Comparison of ENCODE assay signal across 26 cellular contexts in the genomic region with DNA sequence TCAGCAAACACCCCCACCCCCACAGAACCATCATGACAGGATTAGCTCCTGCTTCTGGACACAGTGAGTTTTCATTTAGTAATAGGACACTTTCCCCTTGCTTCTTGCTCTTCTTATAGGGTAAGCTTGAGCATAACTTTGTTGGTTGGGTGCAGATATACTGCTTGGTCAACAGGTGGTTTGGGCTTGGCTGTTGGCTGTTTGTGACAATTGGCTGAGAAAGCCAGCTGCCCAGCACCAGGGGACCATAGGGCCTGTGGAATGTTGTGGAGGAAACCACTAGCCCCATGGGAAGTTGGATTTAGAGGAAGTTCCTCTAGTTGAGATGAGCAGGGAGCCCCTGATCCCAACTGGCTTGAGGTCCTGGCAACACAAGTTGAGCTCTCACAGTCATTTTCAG. TPM values are rescaled to one million over a fixed set of nuclear protein-coding genes. Genes with fewer than 3 reads are reported as not detected.
DNase-seq lines count a peak whose midpoint lies in the region; ATAC-seq and TF ChIP-seq lines count a peak whose summit lies in the region.
"Had no signal": no experiment of that assay in that cellular context is flagged by ENCODE, and none has a peak within 500 bp of the region (broad histone marks: within the 10 kb centered on the region; RNA-seq: fewer than 3 reads in every experiment).

No MANE protein-coding gene starts in this region.

- no peaks in the 10 kb centered on the region for H3K27me3 ChIP-seq in psoas muscle (ENCODE audit: insufficient read depth in 3 of 3, low read length in 2 of 3)
- H3K27me3 ChIP-seq: BE2C, BLaER1 had no signal

- H3K36me3 ChIP-seq in psoas muscle (ENCODE audit: insufficient read depth in 1 of 2, low read depth in 1 of 2) = peaks cover 29 to 95% of the 10 kb centered on the region in 2 donors

- H3K9me3 ChIP-seq in psoas muscle = no peaks in the 10 kb centered on the region
- H3K9me3 ChIP-seq: BE2C had no signal

- intact Hi-C loops in psoas muscle (cut with DNase I) = no loop called here

- no peak for TF ChIP-seq CTCF in psoas muscle (IDR thresholded peaks at IDR 0.05)

- no peak for ATAC-seq in psoas muscle
- ATAC-seq: GM12878 had no signal

- H3K4me1 ChIP-seq in psoas muscle = no peaks in the 10 kb centered on the region
- H3K4me1 ChIP-seq: BE2C, BLaER1 had no signal

- peak; percentile 30 for DNase-seq in LHCN-M2 (ENCODE audit: low read depth)
- peak; percentile 77 for DNase-seq in myocyte (ENCODE audit: low read depth)
- no peak for DNase-seq in ecto neural progenitor cell (ENCODE audit: low spot score)
- no peak for DNase-seq in anterior cingulate cortex (lab: John Stamatoyannopoulos, UW)
- DNase-seq in psoas muscle = no peak
- DNase-seq: 8988T; ACHN; BE2C; C1 segment of cervical spinal cord; CD4-positive, alpha-beta memory T cell; CD4-positive, CD25-positive, alpha-beta regulatory T cell; CD8-positive, alpha-beta memory T cell; COR-L47; DMS 273 treated with DMSO at 0.1 percent for 48 hours; DMS153; DMS53; DMS79; DND-41; EL; GDM1 had no signal

- H3K4me3 ChIP-seq in psoas muscle = no peak overlapping the region
- H3K4me3 ChIP-seq: BLaER1, GM12878 had no signal

- H3K27ac ChIP-seq in psoas muscle = no peak overlapping the region
- H3K27ac ChIP-seq: BLaER1 had no signal

RNA-seq across cellular contexts. Expression of gene PPP3R2, which starts 30.5 kb away (rescaled TPM):
- not detected in 2 replicates for total RNA-seq in LHCN-M2 (2014; rRNA removed)
- polyA plus RNA-seq in LHCN-M2 (2012) = not detected
- total RNA-seq in myocyte = not detected in 2 replicates
- polyA plus RNA-seq in myocyte (2012) = not detected
- total RNA-seq in psoas muscle = not detected
- not detected for polyA plus RNA-seq in psoas muscle
- total RNA-seq: A673; CD4-positive, alpha-beta memory T cell; CD4-positive, CD25-positive, alpha-beta regulatory T cell; CD8-positive, alpha-beta memory T cell; Daoy; G401; GM12878 had no signal
- polyA plus RNA-seq: AG04450; CD4-positive, alpha-beta memory T cell; CD8-positive, alpha-beta memory T cell; GM12878 had no signal

RNA-seq across cellular contexts. Expression of gene RNF20, which starts 30.6 kb away (rescaled TPM):
- 35.4 and 44.4 TPM in 2 replicates for total RNA-seq in LHCN-M2 (2014; rRNA removed)
- polyA plus RNA-seq in LHCN-M2 (2012) = 25.0 TPM
- 28.8 and 30.3 TPM in 2 replicates for total RNA-seq in myocyte
- 26.8 TPM for polyA plus RNA-seq in myocyte (2012)
- total RNA-seq in psoas muscle = 10 to 100 TPM; 41.1 to 56.9 (median 48.4) TPM
- 10 to 100 TPM; 19.4 to 39.1 (median 19.6) TPM for polyA plus RNA-seq in psoas muscle

Comparison
In these comparisons a context has a peak if more than half of its experiments do, and no peak if none do; other contexts are left out.
1. DNase-seq: peak in LHCN-M2 (single experiment) and myocyte (single experiment); none in ecto neural progenitor cell (single experiment), anterior cingulate cortex (0 of 58) and psoas muscle (0 of 2).